ENCODE assay signal across 9 cellular contexts in genomic region chr7:87465534-87465880, GRCh38. TPM values are rescaled to one million over a fixed set of nuclear protein-coding genes. Genes with fewer than 3 reads are reported as not detected.
DNase-seq lines count a peak whose midpoint lies in the region; ATAC-seq, FAIRE-seq and TF ChIP-seq lines count a peak whose summit lies in the region.
"Not testable (repeated sequence)": the region's sequence is repeated elsewhere in the genome, so short reads cannot be mapped to it uniquely, and the experiment has no call there.
"Had no signal": no experiment of that assay in that cellular context is flagged by ENCODE, and none has a peak within 500 bp of the region (broad histone marks: within the 10 kb centered on the region; RNA-seq: fewer than 3 reads in every experiment).

No MANE protein-coding gene starts in this region.

- H3K79me2 ChIP-seq in GM23338 (replicated peaks; ENCODE audit: insufficient read depth); H1 (ENCODE audit: control insufficient read depth in 1 of 2, insufficient read depth in 2 of 2, low read length in 2 of 2); mesendoderm (ENCODE audit: control insufficient read depth, insufficient read depth, low read length): not testable (repeated sequence)

- H3K4me3 ChIP-seq in GM23338 (peak overlapping the region; percentile 43; the same call in 1 of the 2 replicates), HUES64 (ENCODE audit: low read length) (peak overlapping the region; percentile 46; the same call in 1 of the 2 replicates), iPS-15b (ENCODE audit: low read depth, low read length) (peak overlapping the region; percentile 60)
- not testable (repeated sequence) for H3K4me3 ChIP-seq in H1 (ENCODE audit: extremely low read depth in 1 of 4, insufficient read depth in 2 of 4, low read depth in 3 of 4, low read length in 4 of 4); mesendoderm (ENCODE audit: low read length)

- peaks cover 19% of the 10 kb centered on the region for H3K4me1 ChIP-seq in GM23338 (ENCODE audit: insufficient read depth)
- H3K4me1 ChIP-seq in HUES64 (ENCODE audit: insufficient read depth, low read length); H1 (replicated peaks in 1 of 4; ENCODE audit: control insufficient read depth in 3 of 4, insufficient read depth in 4 of 4, low read length in 3 of 4); iPS-15b (ENCODE audit: control insufficient read depth, insufficient read depth, low read length); mesendoderm (ENCODE audit: control insufficient read depth, low read depth, low read length): not testable (repeated sequence)

- not testable (repeated sequence) for H3K18ac ChIP-seq in H1 (ENCODE audit: extremely low read depth, low read length); mesendoderm (ENCODE audit: low read length)

- H3K27ac Mint-ChIP-seq in GM23338 = not testable (repeated sequence)
- H3K27ac Mint-ChIP-seq in progenitor cell of endocrine pancreas = peak overlapping the region; percentile 74

- H3K36me3 ChIP-seq in GM23338 (ENCODE audit: insufficient read depth); HUES64 (ENCODE audit: insufficient read depth, low read length); H1 (ENCODE audit: control insufficient read depth in 2 of 4, insufficient read depth in 4 of 4, low read length in 3 of 4); iPS-15b (ENCODE audit: control insufficient read depth, insufficient read depth, low read length); mesendoderm (ENCODE audit: control insufficient read depth, insufficient read depth, low read length): not testable (repeated sequence)

- not testable (repeated sequence) for H3K9me3 ChIP-seq in HUES64 (ENCODE audit: insufficient read depth, low read depth, low read length); H1 (ENCODE audit: insufficient read depth in 2 of 2, low read depth in 1 of 2, low read length in 1 of 2); iPS-15b (ENCODE audit: control insufficient read depth, insufficient read depth, low read length)

- TF ChIP-seq CTCF in C4-2B (conservative IDR thresholded peaks at IDR 0.05); GM23338 (conservative IDR thresholded peaks at IDR 0.05; ENCODE audit: low read depth in 2 of 2); H1 (IDR thresholded peaks at IDR 0.05; ENCODE audit: control extremely low read depth in 1 of 3, insufficient read depth in 1 of 3, low read depth in 1 of 3, low read length in 3 of 3); progenitor cell of endocrine pancreas (IDR thresholded peaks at IDR 0.05; ENCODE audit: unreplicated experiment): not testable (repeated sequence)

- H4K8ac ChIP-seq in H1 (ENCODE audit: extremely low read depth, insufficient read depth, low read length); mesendoderm (ENCODE audit: low read depth, low read length): not testable (repeated sequence)

- not testable (repeated sequence) for H2BK15ac ChIP-seq in H1 (ENCODE audit: low read length); mesendoderm (replicated peaks; ENCODE audit: low read depth)

- H3K36me3 Mint-ChIP-seq in GM23338 (ENCODE audit: low read depth) (peaks cover 26% of the 10 kb centered on the region), progenitor cell of endocrine pancreas (ENCODE audit: insufficient read depth) (peaks cover 13% of the 10 kb centered on the region)

- peaks cover 19% of the 10 kb centered on the region for H3K4me1 Mint-ChIP-seq in GM23338
- H3K4me1 Mint-ChIP-seq in progenitor cell of endocrine pancreas (ENCODE audit: low read depth) = not testable (repeated sequence)

- not testable (repeated sequence) for H3K56ac ChIP-seq in H1 (replicated peaks; ENCODE audit: insufficient read length, low read depth, low read length)
- H3K56ac ChIP-seq in mesendoderm (ENCODE audit: low read length) = peak overlapping the region; percentile 34

- CTCF ChIA-PET in H1 (lab: Charles Lee; ENCODE audit: partially characterized antibody) = interaction anchor here (0.6 to 4.0 kb wide), 9 partner anchors 13 to 749 kb away, joined by 3 to 12 read pairs (median 3); no protein-coding TSS in a partner anchor

- peak overlapping the region; percentile 72 for H3K4me2 ChIP-seq in GM23338
- peak overlapping the region; percentile 63 to 70; a peak in 2 of 4 replicates for H3K4me2 ChIP-seq in H1 (ENCODE audit: insufficient read depth in 1 of 2, low read depth in 2 of 2, low read length in 2 of 2)
- H3K4me2 ChIP-seq in mesendoderm (ENCODE audit: low read length) = not testable (repeated sequence)

- H2BK12ac ChIP-seq in H1 (ENCODE audit: low read depth, low read length) = not testable (repeated sequence)

- 72% methylated on average over 6 of the region's 7 CpGs for WGBS in HUES64
- WGBS in H1 (ENCODE audit: extremely low coverage in 1 of 2, insufficient coverage in 1 of 2, insufficient read length in 1 of 2, insufficient replicate concordance in 2 of 2, low coverage in 1 of 2, low lambda C conversion rate in 2 of 2, missing lambda C conversion rate in 1 of 2), 2 experiments = 79% methylated on average over 7 of the region's 7 CpGs; no CpG with 5 or more reads in 1 of the 2 experiments
- WGBS in mesendoderm (ENCODE audit: extremely low coverage, insufficient coverage, low lambda C conversion rate) = no CpG with 5 or more reads among the region's 7 CpGs

- H4K91ac ChIP-seq in H1 (replicated peaks; ENCODE audit: insufficient read length, low read length) = not testable (repeated sequence)

- not testable (repeated sequence) for TF ChIP-seq EP300 in H1 (IDR thresholded peaks at IDR 0.05; ENCODE audit: borderline replicate concordance in 1 of 2, low read depth in 2 of 2, low read length in 2 of 2)

- H3K27me3 ChIP-seq in GM23338 (ENCODE audit: insufficient read depth); HUES64 (ENCODE audit: insufficient read depth, low read length); H1 (replicated peaks in 1 of 4; ENCODE audit: control insufficient read depth in 3 of 4, extremely low read depth in 1 of 4, insufficient read depth in 3 of 4, low read length in 3 of 4); iPS-15b (ENCODE audit: control insufficient read depth, insufficient read depth, low read length); mesendoderm (ENCODE audit: insufficient read depth, low read length, poor library complexity): not testable (repeated sequence)

- not testable (repeated sequence) for H3K4ac ChIP-seq in H1 (replicated peaks; ENCODE audit: insufficient read length, low read depth, low read length); mesendoderm (ENCODE audit: low read depth, low read length)

- H2BK120ac ChIP-seq in H1 (replicated peaks; ENCODE audit: low read depth, low read length); mesendoderm (ENCODE audit: low read depth, low read length): not testable (repeated sequence)

- peaks cover 34% of the 10 kb centered on the region for H3K9me3 Mint-ChIP-seq in GM23338
- H3K9me3 Mint-ChIP-seq in progenitor cell of endocrine pancreas (ENCODE audit: low read depth) = peaks cover 23% of the 10 kb centered on the region

- not testable (repeated sequence) for H3K79me1 ChIP-seq in H1 (ENCODE audit: low read depth, low read length); mesendoderm (ENCODE audit: low read length)

- not testable (repeated sequence) for H3K4me3 Mint-ChIP-seq in GM23338
- H3K4me3 Mint-ChIP-seq in progenitor cell of endocrine pancreas (ENCODE audit: low read depth) = peak overlapping the region; percentile 4

- H3F3A ChIP-seq in GM23338 (replicated peaks; ENCODE audit: low read depth) = not testable (repeated sequence)

- H3K27ac ChIP-seq in C4-2B = peak overlapping the region; percentile 56
- H3K27ac ChIP-seq in GM23338 (ENCODE audit: low read depth); HUES64 (ENCODE audit: low read depth, low read length); H1 (ENCODE audit: low read depth, low read length); mesendoderm (ENCODE audit: low read depth, low read length): not testable (repeated sequence)

- not testable (repeated sequence) for H4K20me1 ChIP-seq in GM23338 (replicated peaks; ENCODE audit: insufficient read depth); H1 (replicated peaks in 1 of 2; ENCODE audit: control insufficient read depth in 1 of 2, insufficient read depth in 2 of 2, low read length in 2 of 2)

- H3K23ac ChIP-seq in H1 (ENCODE audit: insufficient read length); mesendoderm (ENCODE audit: low read length): not testable (repeated sequence)

- DNase-seq in GM23338 (ENCODE audit: low spot score); H1 (ENCODE audit: low read depth in 1 of 2, low spot score in 2 of 2); mesendoderm; progenitor cell of endocrine pancreas (ENCODE audit: low spot score, unreplicated experiment): not testable (repeated sequence)

- TF ChIP-seq RAD21 in H1 (IDR thresholded peaks at IDR 0.05 in 1 of 2, conservative IDR thresholded peaks at IDR 0.05 in 1 of 2; ENCODE audit: low read depth in 2 of 2, low read length in 2 of 2) = not testable (repeated sequence)

- not testable (repeated sequence) for H3K14ac ChIP-seq in H1 (ENCODE audit: insufficient read length)

- not testable (repeated sequence) for H2AK5ac ChIP-seq in H1 (ENCODE audit: low read depth, low read length); mesendoderm (ENCODE audit: low read length)

- H3K9ac ChIP-seq in HUES64 (ENCODE audit: low read depth, low read length); H1 (replicated peaks in 1 of 4; ENCODE audit: extremely low read depth in 1 of 4, low read depth in 3 of 4, low read length in 3 of 4); iPS-15b (ENCODE audit: low read depth, low read length); mesendoderm (ENCODE audit: low read length): not testable (repeated sequence)

- H3K9me2 ChIP-seq in GM23338 (ENCODE audit: insufficient read depth) = not testable (repeated sequence)

- not testable (repeated sequence) for TF ChIP-seq POLR2A in H1 (IDR thresholded peaks at IDR 0.05; ENCODE audit: control extremely low read depth in 1 of 2, low read depth in 2 of 2, low read length in 2 of 2)

- not testable (repeated sequence) for FAIRE-seq in H1 (lab: Jason Lieb, UNC)

- H3K23me2 ChIP-seq in H1 (ENCODE audit: low read depth, low read length) = not testable (repeated sequence)

- not testable (repeated sequence) for H3K27me3 Mint-ChIP-seq in GM23338 (ENCODE audit: insufficient read depth, low read depth, poor library complexity); progenitor cell of endocrine pancreas

- peak overlapping the region; percentile 84 for H2AFZ ChIP-seq in GM23338
- 0 out of 2 replicates have a peak overlapping the region, but pooled peaks have one; percentile 70 for H2AFZ ChIP-seq in H1 (ENCODE audit: low read length)

- not testable (repeated sequence) for H2BK5ac ChIP-seq in H1 (ENCODE audit: low read depth, low read length); mesendoderm (ENCODE audit: low read length)

- H4K5ac ChIP-seq in H1 (ENCODE audit: insufficient read length, low read depth, low read length); mesendoderm (ENCODE audit: low read length): not testable (repeated sequence)

- H2BK20ac ChIP-seq in H1 (ENCODE audit: low read length) = not testable (repeated sequence)

- POLR2A ChIA-PET in H1 (lab: Charles Lee; ENCODE audit: partially characterized antibody) = interaction anchor here (1.5 kb wide), 2 partner anchors 8 to 18 kb away, joined by 3 to 5 read pairs; no protein-coding TSS in a partner anchor

- not testable (repeated sequence) for ATAC-seq in GM23338

RNA-seq across cellular contexts. Expression of gene ABCB4, which starts 10.0 kb away (rescaled TPM):
- 1.2 and 3.0 TPM in 2 replicates for total RNA-seq in GM23338 (2014; rRNA removed; shearing (Covaris generic))
- polyA plus RNA-seq in GM23338 (2016; fragmentation: Nextera tagmentation; extraction: Ambion mirVana) (1.0 and 1.5 TPM in 2 replicates), H1 (2011; rRNA removed) (0.38 and 0.54 TPM in 2 replicates)
- 0.50 TPM for polyA plus RNA-seq in HUES64 (2013, experiment 1 of 2)
- polyA plus RNA-seq in HUES64 (2013, experiment 2 of 2) = 1.0 TPM
- 0.57 and 0.60 TPM in 2 replicates for total RNA-seq in H1 (2021; fragmentation: NEBNext Ultra II Directional; extraction: Animal tissue kit (Norgen Biotek cat#: 25700))
- 0.41 TPM for polyA plus RNA-seq in H1 (2011; cell fraction: cytosol; rRNA removed)
- 0.70 TPM for polyA plus RNA-seq in H1 (2011; cell fraction: nucleus; rRNA removed)
- polyA plus RNA-seq in H1 (2012, experiment 1 of 2) = 0.44 to 0.78 TPM (median 0.63 TPM) in 4 replicates
- polyA plus RNA-seq in H1 (2012, experiment 2 of 2) = 0.09 TPM
- 1.6 TPM for polyA plus RNA-seq in H1 (2013, experiment 1 of 2)
- 1.0 TPM for polyA plus RNA-seq in H1 (2013, experiment 2 of 2)
- polyA minus RNA-seq in H1 (2011; rRNA and poly(A)+ RNA removed) = 1.7 TPM in 2 replicates
- polyA minus RNA-seq in H1 (2011; cell fraction: cytosol; rRNA and poly(A)+ RNA removed) = 0.81 TPM
- polyA minus RNA-seq in H1 (2011; cell fraction: nucleus; rRNA and poly(A)+ RNA removed) = 3.7 TPM
- polyA plus RNA-seq in mesendoderm (2013, experiment 1 of 2) = 0.31 TPM
- 0.32 TPM for polyA plus RNA-seq in mesendoderm (2013, experiment 2 of 2)
- 0.60 and 0.65 TPM in 2 replicates for total RNA-seq in progenitor cell of endocrine pancreas
- total RNA-seq: CD4-positive, alpha-beta memory T cell had no signal
- polyA plus RNA-seq: CD14-positive monocyte had no signal
